Comparison of ENCODE assay signal across 9 cellular contexts in the genomic region with DNA sequence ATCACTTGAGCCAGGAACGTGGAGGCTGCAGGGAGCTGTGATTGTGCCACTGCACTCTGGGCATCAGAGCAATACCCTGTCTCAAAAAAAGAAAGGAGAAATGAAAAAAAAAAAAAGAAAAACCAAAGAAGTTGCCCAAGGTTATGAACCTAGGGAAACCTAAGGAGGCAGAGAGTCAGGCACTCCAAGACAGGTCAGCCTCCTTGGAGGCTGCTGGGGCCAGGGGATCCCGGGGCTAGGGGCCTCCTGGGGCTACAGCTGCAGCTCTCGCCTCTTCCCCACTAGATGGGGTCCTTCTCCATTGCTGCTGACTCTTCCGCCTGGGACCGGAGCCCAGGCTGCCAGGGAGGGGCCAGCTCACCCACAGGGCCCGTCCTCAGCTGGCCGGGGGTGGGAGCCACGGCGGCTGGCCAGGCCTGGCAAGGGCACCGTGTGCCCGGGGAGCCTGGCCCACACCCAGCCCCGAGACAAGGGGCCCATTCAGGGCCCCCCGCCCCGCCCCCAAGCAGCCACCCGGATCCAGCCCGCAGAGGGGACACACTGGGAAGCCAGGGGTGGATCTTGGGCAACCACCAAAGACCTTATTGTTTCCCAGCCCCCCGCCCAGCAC. TPM values are rescaled to one million over a fixed set of nuclear protein-coding genes. Genes with fewer than 3 reads are reported as not detected.
DNase-seq lines count a peak whose midpoint lies in the region; ATAC-seq and TF ChIP-seq lines count a peak whose summit lies in the region.
"Had no signal": no experiment of that assay in that cellular context is flagged by ENCODE, and none has a peak within 500 bp of the region (broad histone marks: within the 10 kb centered on the region; RNA-seq: fewer than 3 reads in every experiment).

No MANE protein-coding gene starts in this region.

- H3K27ac ChIP-seq in HCT116 (ENCODE audit: low read depth, low read length) (no peak overlapping the region), Peyer's patch (no peak overlapping the region), muscle layer of colon (ENCODE audit: low read depth, low read length) (peak overlapping the region; percentile 12)
- H3K27ac ChIP-seq: epithelial cell of prostate had no signal

- intact Hi-C loops in HCT116 (cut with micrococcal nuclease) = no loop called here

- H3K4me3 ChIP-seq in HCT116 (replicated peaks in 1 of 2; ENCODE audit: low read depth in 1 of 2, low read length in 2 of 2) (no peak overlapping the region), Peyer's patch (no peak overlapping the region), epithelial cell of proximal tubule (ENCODE audit: low read depth, low read length) (no peak overlapping the region), muscle layer of colon (ENCODE audit: low read depth in 1 of 2, low read length in 2 of 2) (no peak overlapping the region)

- TF ChIP-seq RAD21 in HCT116 (IDR thresholded peaks at IDR 0.05; ENCODE audit: low read depth) = peak; percentile 77

- peak; percentile 80 for ATAC-seq in HCT116
- no peak for ATAC-seq in GM18519 (IDR thresholded peaks at IDR 0.05; ENCODE audit: low FRiP score, unreplicated experiment)

- no TSS peak for BruUV-seq in HCT116 (replicated peaks; lab: Mats Ljungman, UMichigan)

- no peaks in the 10 kb centered on the region for H4K20me1 ChIP-seq in HCT116 (ENCODE audit: insufficient read depth)

- no peaks in the 10 kb centered on the region for H3K79me2 ChIP-seq in HCT116 (ENCODE audit: insufficient read depth, low read length)

- no peak overlapping the region for H3K4me2 ChIP-seq in HCT116 (ENCODE audit: low read length)

- TF ChIP-seq POLR2A in HCT116 (IDR thresholded peaks at IDR 0.05; ENCODE audit: borderline replicate concordance, extremely low read depth, insufficient read depth, insufficient read length) (no peak), Peyer's patch (IDR thresholded peaks at IDR 0.05) (no peak)

- H3K27me3 ChIP-seq in HCT116 (ENCODE audit: insufficient read depth, low read length) (no peaks in the 10 kb centered on the region), Peyer's patch (no peaks in the 10 kb centered on the region), muscle layer of colon (ENCODE audit: control insufficient read depth in 1 of 2, insufficient read depth in 2 of 2, low read length in 2 of 2) (no peaks in the 10 kb centered on the region)

- no peak overlapping the region for H2AFZ ChIP-seq in HCT116 (ENCODE audit: low read depth, low read length, poor library complexity, severe bottlenecking)

- H3K9ac ChIP-seq in HCT116 (ENCODE audit: low read length) (no peak overlapping the region), muscle layer of colon (ENCODE audit: low read length) (no peak overlapping the region)

- RAD21 ChIA-PET in HCT116 (lab: Charles Lee; ENCODE audit: low non-redundant PET in 1 of 2, low total read pairs in 2 of 2, uncharacterized antibody in 2 of 2, unreplicated experiment in 2 of 2) = interaction anchor here (0.7 to 1.3 kb wide), 4 partner anchors 14 to 240 kb away, joined by 4 to 7 read pairs (median 4); partner anchors contain the start of gene POP7 (in 1 of the 2)

- POLR2A ChIA-PET in HCT116 (lab: Charles Lee) = interaction anchor here (1.5 kb wide), 1 partner anchor 121 kb away, joined by 6 read pairs; the partner anchor contains the start of genes FBXO24 and LRCH4

- H3K9me3 ChIP-seq in HCT116 (ENCODE audit: control insufficient read depth in 1 of 2, insufficient read depth in 1 of 2, low read depth in 1 of 2, low read length in 2 of 2) = no peaks in the 10 kb centered on the region
- H3K9me3 ChIP-seq in Peyer's patch = no peaks in the 10 kb centered on the region
- no peaks in the 10 kb centered on the region for H3K9me3 ChIP-seq in muscle layer of colon (ENCODE audit: low read length)

- CTCF ChIA-PET in HCT116 (lab: Charles Lee) = interaction anchor here (0.6 to 2.4 kb wide), 8 partner anchors 11 to 239 kb away, joined by 3 to 13 read pairs (median 4); partner anchors contain the start of genes FBXO24, LRCH4 and POP7

- TF ChIP-seq CTCF in HCT116 (IDR thresholded peaks at IDR 0.05 in 2 of 3, conservative IDR thresholded peaks at IDR 0.05 in 1 of 3; ENCODE audit: borderline replicate concordance in 1 of 3, insufficient read depth in 1 of 3, low read depth in 2 of 3, low read length in 2 of 3) (peak; percentile 54 to 68 (median 59); a peak in 5 of 6 replicates), Peyer's patch (IDR thresholded peaks at IDR 0.05) (peak in 4 of 6 experiments; percentile 39 to 48 (median 44)), epithelial cell of proximal tubule (conservative IDR thresholded peaks at IDR 0.05; ENCODE audit: low read depth, low read length) (peak; percentile 63)

- H3K36me3 ChIP-seq in HCT116 (ENCODE audit: control insufficient read depth in 1 of 2, insufficient read depth in 2 of 2, low read length in 2 of 2) (0 out of 4 replicates have a peak, but pooled peaks cover 0 to 2% of the 10 kb centered on the region in 2 experiments), Peyer's patch (peaks cover 0 to 33% (median 0%) of the 10 kb centered on the region in 3 donors), muscle layer of colon (ENCODE audit: insufficient read depth, low read length) (peaks cover 2% of the 10 kb centered on the region)

- peaks cover 14 to 28% of the 10 kb centered on the region in 2 experiments for H3K4me1 ChIP-seq in HCT116 (ENCODE audit: control insufficient read depth in 1 of 2, insufficient read depth in 2 of 2, low read length in 2 of 2)
- H3K4me1 ChIP-seq in Peyer's patch = peaks cover 0 to 16% (median 2%) of the 10 kb centered on the region in 4 donors
- peaks cover 21% of the 10 kb centered on the region for H3K4me1 ChIP-seq in muscle layer of colon (ENCODE audit: insufficient read depth, low read length)

- DNase-seq in AG20443 (ENCODE audit: low spot score) (peak; percentile 93), HCT116 (ENCODE audit: low read depth, low spot score) (no peak), Peyer's patch (no peak), epithelial cell of proximal tubule (ENCODE audit: low read depth) (no peak), NCI-H187 (lab: John Stamatoyannopoulos, UW) (no peak), cerebellar nuclear complex (lab: John Stamatoyannopoulos, UW) (no peak)

- H3K9me2 ChIP-seq in HCT116 (ENCODE audit: insufficient read depth) = no peaks in the 10 kb centered on the region

TF ChIP-seq in HCT116, 20 proteins besides CTCF, POLR2A, EP300 and RAD21 (continues in another document):
- TF ChIP-seq TCF7L2 (IDR thresholded peaks at IDR 0.05; ENCODE audit: borderline replicate concordance, extremely low read depth, insufficient read depth, insufficient read length) (no peak), EZH2 (IDR thresholded peaks at IDR 0.05) (no peak), POLR2AphosphoS5 (IDR thresholded peaks at IDR 0.05; ENCODE audit: low read depth, low read length) (no peak), REST (IDR thresholded peaks at IDR 0.05; ENCODE audit: low read depth) (no peak), ELF1 (IDR thresholded peaks at IDR 0.05; ENCODE audit: borderline replicate concordance, low read depth) (no peak), CBX3 (IDR thresholded peaks at IDR 0.05; ENCODE audit: low read depth) (no peak), SRF (IDR thresholded peaks at IDR 0.05; ENCODE audit: low read depth) (no peak), ZFX (IDR thresholded peaks at IDR 0.05) (no peak), CEBPB (IDR thresholded peaks at IDR 0.05; ENCODE audit: low read depth) (no peak), MAX (IDR thresholded peaks at IDR 0.05) (no peak)

RNA-seq across cellular contexts. Expression of gene SPACDR, which starts 1.7 kb away (rescaled TPM):
- 1.7 TPM for total RNA-seq in HCT116 (2021; ENCODE audit: unreplicated experiment)
- 1.1 TPM in 2 replicates for polyA plus RNA-seq in HCT116 (2012)
- total RNA-seq in Peyer's patch = not detected
- total RNA-seq in epithelial cell of proximal tubule = 0.65 TPM in 1 of 2 replicates, not detected in the other

RNA-seq across cellular contexts. Expression of gene TSC22D4, which starts 13.2 kb away (rescaled TPM):
- total RNA-seq in HCT116 (2021; ENCODE audit: unreplicated experiment) (36.9 TPM), Peyer's patch (10 to 100 TPM; 28.9 to 51.2 (median 40.6) TPM), epithelial cell of proximal tubule (36.6 and 45.4 TPM in 2 replicates)
- 24.9 and 27.4 TPM in 2 replicates for polyA plus RNA-seq in HCT116 (2012)

RNA-seq across cellular contexts. Expression of gene NYAP1, which starts 17.9 kb away (rescaled TPM):
- 6.7 TPM for total RNA-seq in HCT116 (2021; ENCODE audit: unreplicated experiment)
- 4.7 and 5.0 TPM in 2 replicates for polyA plus RNA-seq in HCT116 (2012)
- 1 to 10 TPM in 1 of 4 donors, under 1 TPM in 2, not detected in 1; 0.38 to 2.5 (median 0.40) TPM for total RNA-seq in Peyer's patch
- total RNA-seq in epithelial cell of proximal tubule = 0.72 and 1.2 TPM in 2 replicates

RNA-seq across cellular contexts. Expression of gene PPP1R35, which starts 29.5 kb away (rescaled TPM):
- total RNA-seq in HCT116 (2021; ENCODE audit: unreplicated experiment) = 68.7 TPM
- 59.9 and 65.2 TPM in 2 replicates for polyA plus RNA-seq in HCT116 (2012)
- 10 to 100 TPM; 44.8 to 67.7 (median 49.0) TPM for total RNA-seq in Peyer's patch
- total RNA-seq in epithelial cell of proximal tubule = 78.6 and 127 TPM in 2 replicates

RNA-seq across cellular contexts. Expression of gene MEPCE, which starts 36.2 kb away (rescaled TPM):
- total RNA-seq in HCT116 (2021; ENCODE audit: unreplicated experiment) = 44.4 TPM
- 47.4 and 51.6 TPM in 2 replicates for polyA plus RNA-seq in HCT116 (2012)
- 10 to 100 TPM; 17.3 to 46.3 (median 32.2) TPM for total RNA-seq in Peyer's patch
- total RNA-seq in epithelial cell of proximal tubule = 26.5 and 34.1 TPM in 2 replicates
